ENCODE assay signal across 8 cellular contexts in the genomic region with DNA sequence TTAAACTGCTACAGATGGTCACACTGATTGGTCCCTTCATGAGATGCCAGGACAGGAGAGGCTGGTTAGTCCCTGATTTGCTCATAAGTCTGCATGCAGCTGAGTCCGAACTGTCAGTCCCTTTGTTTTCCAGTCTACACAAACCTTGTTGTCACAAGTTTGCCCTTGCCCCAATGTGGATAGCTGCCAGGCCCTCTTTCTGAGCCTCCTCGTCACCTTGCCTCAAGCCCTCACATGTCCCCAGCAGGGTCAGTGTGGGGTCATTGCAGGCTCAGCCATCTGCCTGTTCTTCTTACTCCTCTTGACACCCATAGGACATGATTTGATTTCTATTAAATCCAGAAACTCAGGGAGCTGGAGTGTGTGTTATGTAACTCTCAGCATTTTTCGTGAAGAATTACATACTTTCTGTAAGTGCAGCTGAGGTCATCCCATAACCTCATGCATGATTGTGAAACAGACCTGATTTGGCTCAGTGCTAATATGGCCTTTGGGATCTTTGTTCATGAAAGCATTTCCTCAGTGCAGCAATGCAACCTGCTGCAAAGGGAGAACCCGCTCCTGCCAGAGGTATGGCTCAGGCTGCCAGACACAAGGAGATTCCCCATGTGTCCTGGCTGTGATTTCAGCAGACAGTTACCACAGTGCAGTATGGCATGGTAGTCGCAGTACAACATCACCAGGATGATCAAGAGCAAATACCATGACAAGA.
DNase-seq lines count a peak whose midpoint lies in the region; ATAC-seq and TF ChIP-seq lines count a peak whose summit lies in the region.
"Had no signal": no experiment of that assay in that cellular context is flagged by ENCODE, and none has a peak within 500 bp of the region (broad histone marks: within the 10 kb centered on the region; RNA-seq: fewer than 3 reads in every experiment).

No MANE protein-coding gene starts in this region.

- no peaks in the 10 kb centered on the region for H3F3A ChIP-seq in GM23338 (replicated peaks; ENCODE audit: low read depth)
- peaks cover 2% of the 10 kb centered on the region for H3F3A ChIP-seq in smooth muscle cell (ENCODE audit: low read depth)

- H3K9me3 Mint-ChIP-seq in GM23338: no peaks in the 10 kb centered on the region
- peaks cover 2% of the 10 kb centered on the region for H3K9me3 Mint-ChIP-seq in glutamatergic neuron (ENCODE audit: unreplicated experiment)

- no peaks in the 10 kb centered on the region for H3K79me2 ChIP-seq in GM23338 (replicated peaks; ENCODE audit: insufficient read depth)
- H3K79me2 ChIP-seq in smooth muscle cell (ENCODE audit: low read depth): no peaks in the 10 kb centered on the region

- H2AFZ ChIP-seq in GM23338 (no peak overlapping the region), smooth muscle cell (ENCODE audit: low read depth) (no peak overlapping the region)

- H3K27me3 Mint-ChIP-seq in GM23338 (ENCODE audit: insufficient read depth, low read depth, poor library complexity) (peaks cover under 1% of the 10 kb centered on the region), glutamatergic neuron (ENCODE audit: unreplicated experiment) (no peaks in the 10 kb centered on the region)

- TF ChIP-seq CTCF in GM23338 (conservative IDR thresholded peaks at IDR 0.05; ENCODE audit: low read depth in 2 of 2): no peak
- TF ChIP-seq CTCF in gastrocnemius medialis (IDR thresholded peaks at IDR 0.05 in 4 of 5, conservative IDR thresholded peaks at IDR 0.05 in 1 of 5): no peak
- TF ChIP-seq CTCF in glutamatergic neuron (IDR thresholded peaks at IDR 0.05; ENCODE audit: partially characterized antibody, unreplicated experiment): no peak
- no peak for TF ChIP-seq CTCF in smooth muscle cell (IDR thresholded peaks at IDR 0.05; ENCODE audit: borderline replicate concordance, insufficient read depth, poor library complexity, severe bottlenecking)

- ATAC-seq in GM23338: no peak
- ATAC-seq in gastrocnemius medialis: peak; percentile 43 to 70
- no peak for ATAC-seq in GM18868 (IDR thresholded peaks at IDR 0.05; ENCODE audit: unreplicated experiment)

- H3K4me3 Mint-ChIP-seq in GM23338 (no peak overlapping the region), glutamatergic neuron (ENCODE audit: unreplicated experiment) (no peak overlapping the region)

- H3K4me2 ChIP-seq in GM23338 (no peak overlapping the region), smooth muscle cell (no peak overlapping the region)

- 89% methylated on average over 5 of the region's 5 CpGs for WGBS in smooth muscle cell (ENCODE audit: low lambda C conversion rate)

- H4K20me1 ChIP-seq in GM23338 (replicated peaks; ENCODE audit: insufficient read depth): no peaks in the 10 kb centered on the region; the same call in 1 of the 2 replicates
- no peaks in the 10 kb centered on the region for H4K20me1 ChIP-seq in smooth muscle cell (ENCODE audit: low read depth)

- H3K27me3 ChIP-seq in GM23338 (ENCODE audit: insufficient read depth): no peaks in the 10 kb centered on the region
- no peaks in the 10 kb centered on the region for H3K27me3 ChIP-seq in gastrocnemius medialis
- H3K27me3 ChIP-seq in smooth muscle cell (ENCODE audit: low read depth): no peaks in the 10 kb centered on the region

- DNase-seq in GM23338 (ENCODE audit: low spot score): no peak
- DNase-seq in SKM-1 (lab: John Stamatoyannopoulos, UW; ENCODE audit: unreplicated experiment): peak; percentile 45
- DNase-seq in foreskin melanocyte: peak; percentile 3
- peak; percentile 32 to 74 for DNase-seq in gastrocnemius medialis
- no peak for DNase-seq in glutamatergic neuron
- no peak for DNase-seq in smooth muscle cell (lab: John Stamatoyannopoulos, UW; ENCODE audit: unreplicated experiment)
- DNase-seq: NCI-H446 treated with DMSO at 0.1 percent for 48 hours had no signal

- H3K27ac ChIP-seq in GM23338 (ENCODE audit: low read depth) (no peak overlapping the region), gastrocnemius medialis (peak overlapping the region; percentile 75 to 85 (median 82)), smooth muscle cell (ENCODE audit: low read depth) (no peak overlapping the region)

- H3K4me3 ChIP-seq in GM23338 (no peak overlapping the region), gastrocnemius medialis (no peak overlapping the region), smooth muscle cell (no peak overlapping the region)

- intact Hi-C loops in gastrocnemius medialis (cut with DNase I; ENCODE audit: low total_unique reads): no loop called here

- TF ChIP-seq POLR2A in gastrocnemius medialis (IDR thresholded peaks at IDR 0.05): no peak

- in situ Hi-C loops in gastrocnemius medialis (cut with MboI; ENCODE audit: low sequenced_read_pairs in 4 of 4): no loop called here

- no peaks in the 10 kb centered on the region for H3K9me2 ChIP-seq in GM23338 (ENCODE audit: insufficient read depth)

- H3K9me3 ChIP-seq in gastrocnemius medialis: no peaks in the 10 kb centered on the region
- no peaks in the 10 kb centered on the region for H3K9me3 ChIP-seq in smooth muscle cell (replicated peaks; ENCODE audit: low read depth)

- H3K36me3 Mint-ChIP-seq in GM23338 (ENCODE audit: low read depth) (peaks cover 13% of the 10 kb centered on the region), glutamatergic neuron (ENCODE audit: unreplicated experiment) (no peaks in the 10 kb centered on the region)

- H3K9ac ChIP-seq in smooth muscle cell (ENCODE audit: low read depth): no peak overlapping the region

- no peaks in the 10 kb centered on the region for H3K4me1 ChIP-seq in GM23338 (ENCODE audit: insufficient read depth)
- peaks cover 22 to 45% of the 10 kb centered on the region in 2 donors for H3K4me1 ChIP-seq in gastrocnemius medialis
- no peaks in the 10 kb centered on the region for H3K4me1 ChIP-seq in smooth muscle cell (ENCODE audit: low read depth)

- H3K36me3 ChIP-seq in GM23338 (ENCODE audit: insufficient read depth) (peaks cover 5% of the 10 kb centered on the region), gastrocnemius medialis (peaks cover 0 to 57% of the 10 kb centered on the region in 2 donors), smooth muscle cell (ENCODE audit: low read depth) (no peaks in the 10 kb centered on the region)

- H3K27ac Mint-ChIP-seq in GM23338 (peak overlapping the region; percentile 25), glutamatergic neuron (ENCODE audit: unreplicated experiment) (no peak overlapping the region)

- no peaks in the 10 kb centered on the region for H3K4me1 Mint-ChIP-seq in GM23338
- peaks cover 2% of the 10 kb centered on the region for H3K4me1 Mint-ChIP-seq in glutamatergic neuron (ENCODE audit: low read depth, unreplicated experiment)

TF ChIP-seq in GM23338, 12 proteins besides CTCF, POLR2A, EP300 and RAD21 (continues in another document):
- TF ChIP-seq EZH2 (IDR thresholded peaks at IDR 0.05; ENCODE audit: low read depth, unreplicated experiment): no peak
- TF ChIP-seq, protein P1, sequence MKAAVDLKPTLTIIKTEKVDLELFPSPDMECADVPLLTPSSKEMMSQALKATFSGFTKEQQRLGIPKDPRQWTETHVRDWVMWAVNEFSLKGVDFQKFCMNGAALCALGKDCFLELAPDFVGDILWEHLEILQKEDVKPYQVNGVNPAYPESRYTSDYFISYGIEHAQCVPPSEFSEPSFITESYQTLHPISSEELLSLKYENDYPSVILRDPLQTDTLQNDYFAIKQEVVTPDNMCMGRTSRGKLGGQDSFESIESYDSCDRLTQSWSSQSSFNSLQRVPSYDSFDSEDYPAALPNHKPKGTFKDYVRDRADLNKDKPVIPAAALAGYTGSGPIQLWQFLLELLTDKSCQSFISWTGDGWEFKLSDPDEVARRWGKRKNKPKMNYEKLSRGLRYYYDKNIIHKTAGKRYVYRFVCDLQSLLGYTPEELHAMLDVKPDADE (IDR thresholded peaks at IDR 0.05): no peak
- no peak for TF ChIP-seq JUNB (IDR thresholded peaks at IDR 0.05; ENCODE audit: unreplicated experiment)

Comparison
In these comparisons a context has a peak if more than half of its experiments do, and no peak if none do; other contexts are left out.
1. ATAC-seq: peak in gastrocnemius medialis (2 of 2); none in GM23338 (single experiment) and GM18868 (single experiment).
2. DNase-seq: peak in SKM-1 (single experiment), foreskin melanocyte (single experiment) and gastrocnemius medialis (2 of 2); none in GM23338 (single experiment), glutamatergic neuron (single experiment) and smooth muscle cell (single experiment).
3. H3K27ac ChIP-seq: peak in gastrocnemius medialis (4 of 4); none in GM23338 (single experiment) and smooth muscle cell (single experiment).